ENCODE assay signal across 11 cellular contexts in genomic region chr1:8217809-8218208, GRCh38.
DNase-seq lines count a peak whose midpoint lies in the region; ATAC-seq and TF ChIP-seq lines count a peak whose summit lies in the region.
"Had no signal": no experiment of that assay in that cellular context is flagged by ENCODE, and none has a peak within 500 bp of the region (broad histone marks: within the 10 kb centered on the region; RNA-seq: fewer than 3 reads in every experiment).

No MANE protein-coding gene starts in this region.

- peaks cover 0 to 19% of the 10 kb centered on the region in 2 donors for H3K4me1 ChIP-seq in right atrium auricular region
- H3K4me1 ChIP-seq in endocrine pancreas (ENCODE audit: control insufficient read depth, insufficient read depth, low read length): no peaks in the 10 kb centered on the region
- peaks cover 8% of the 10 kb centered on the region for H3K4me1 ChIP-seq in neural progenitor cell
- H3K4me1 ChIP-seq in uterus: no peaks in the 10 kb centered on the region
- H3K4me1 ChIP-seq in PC-3 (ENCODE audit: insufficient read depth, low read length): peaks cover 22% of the 10 kb centered on the region

- H3K4me1 Mint-ChIP-seq in neural progenitor cell: peaks cover 26% of the 10 kb centered on the region

- peak overlapping the region; percentile 36 to 57 for H3K4me3 ChIP-seq in right atrium auricular region
- H3K4me3 ChIP-seq in endocrine pancreas (ENCODE audit: control insufficient read depth, insufficient read depth, low read length): no peak overlapping the region
- H3K4me3 ChIP-seq in neural progenitor cell: peak overlapping the region; percentile 8
- peak overlapping the region; percentile 13 to 40 for H3K4me3 ChIP-seq in uterus
- no peak overlapping the region for H3K4me3 ChIP-seq in PC-3 (ENCODE audit: low read length)

- no peaks in the 10 kb centered on the region for H3K36me3 Mint-ChIP-seq in neural progenitor cell

- H3K79me2 ChIP-seq in neural progenitor cell (ENCODE audit: low read depth): no peaks in the 10 kb centered on the region
- H3K79me2 ChIP-seq in PC-3 (ENCODE audit: low read length): no peaks in the 10 kb centered on the region

- TF ChIP-seq POLR2A in uterus (IDR thresholded peaks at IDR 0.05): no peak

- intact Hi-C loops in cardiac septum (cut with DNase I): no loop called here
- intact Hi-C loops in uterus (cut with DNase I; ENCODE audit: low total_unique reads): no loop called here
- intact Hi-C loops in PC-3 (cut with micrococcal nuclease): no loop called here

- H3K27me3 ChIP-seq in right atrium auricular region (no peaks in the 10 kb centered on the region), endocrine pancreas (ENCODE audit: control insufficient read depth, insufficient read depth, low read length) (no peaks in the 10 kb centered on the region), neural progenitor cell (peaks cover 14% of the 10 kb centered on the region), uterus (no peaks in the 10 kb centered on the region), PC-3 (ENCODE audit: low read length) (no peaks in the 10 kb centered on the region)

- H3K27ac ChIP-seq in right atrium auricular region (peak overlapping the region in 1 of 2 donors; percentile 26), neural progenitor cell (no peak overlapping the region), uterus (peak overlapping the region; percentile 69 to 77), PC-3 (ENCODE audit: low read length) (no peak overlapping the region)

- no TSS peak for BruUV-seq in PC-3 (replicated peaks; lab: Mats Ljungman, UMichigan)

- POLR2A ChIA-PET in PC-3 (lab: Charles Lee; ENCODE audit: unreplicated experiment): interaction anchor here (0.6 kb wide), 1 partner anchor 133 kb away, joined by 3 read pairs; no protein-coding TSS in a partner anchor

- H3K4me2 ChIP-seq in neural progenitor cell: peak overlapping the region; percentile 73
- no peak overlapping the region for H3K4me2 ChIP-seq in PC-3 (ENCODE audit: low read length)

- H4K20me1 ChIP-seq in neural progenitor cell (ENCODE audit: low read depth) (no peaks in the 10 kb centered on the region), PC-3 (ENCODE audit: low read length) (no peaks in the 10 kb centered on the region)

- H3K27me3 Mint-ChIP-seq in neural progenitor cell (ENCODE audit: insufficient read depth, low read depth): peaks cover 10% of the 10 kb centered on the region

- DNase-seq in right atrium auricular region (ENCODE audit: low spot score) (no peak), cardiac septum (ENCODE audit: low spot score) (no peak), neural progenitor cell (ENCODE audit: low spot score) (no peak), uterus (no peak), AG08395 (ENCODE audit: low spot score) (no peak), NCI-H748 treated with DMSO at 0.1 percent for 48 hours (lab: John Stamatoyannopoulos, UW) (no peak), PC-3 (no peak)
- DNase-seq: Caco-2; NCI-H1417; stimulated activated CD4-positive, alpha-beta T cell treated with anti-CD3 and anti-CD28 coated beads, Interleukin-2, amount 100 ng/mL, for 48 hours had no signal

- H3F3A ChIP-seq in neural progenitor cell (ENCODE audit: low read depth) (peaks cover 6% of the 10 kb centered on the region), PC-3 (ENCODE audit: low read length, unreplicated experiment) (no peaks in the 10 kb centered on the region)

- H3K9me3 Mint-ChIP-seq in neural progenitor cell: no peaks in the 10 kb centered on the region

- CTCF ChIA-PET in PC-3 (lab: Charles Lee): no interaction called here

- peak overlapping the region; percentile 69 for H3K4me3 Mint-ChIP-seq in neural progenitor cell

- TF ChIP-seq CTCF in right atrium auricular region (IDR thresholded peaks at IDR 0.05): no peak
- TF ChIP-seq CTCF in neural progenitor cell (IDR thresholded peaks at IDR 0.05): no peak
- TF ChIP-seq CTCF in uterus (IDR thresholded peaks at IDR 0.05): no peak
- no peak for TF ChIP-seq CTCF in PC-3 (conservative IDR thresholded peaks at IDR 0.05; ENCODE audit: low read depth, low read length)

- H3K27ac Mint-ChIP-seq in neural progenitor cell: no peak overlapping the region

- H3K36me3 ChIP-seq in right atrium auricular region (no peaks in the 10 kb centered on the region), endocrine pancreas (ENCODE audit: control insufficient read depth, insufficient read depth, low read length) (no peaks in the 10 kb centered on the region), neural progenitor cell (no peaks in the 10 kb centered on the region), uterus (no peaks in the 10 kb centered on the region), PC-3 (ENCODE audit: low read depth, low read length) (no peaks in the 10 kb centered on the region)

- H3K9me3 ChIP-seq in right atrium auricular region (no peaks in the 10 kb centered on the region), endocrine pancreas (ENCODE audit: control insufficient read depth, low read length) (no peaks in the 10 kb centered on the region), neural progenitor cell (ENCODE audit: low read depth) (no peaks in the 10 kb centered on the region), uterus (no peaks in the 10 kb centered on the region), PC-3 (ENCODE audit: low read length) (no peaks in the 10 kb centered on the region)
- H3K9me3 ChIP-seq: Caco-2 had no signal

- peak overlapping the region; percentile 77 for H3K9ac ChIP-seq in endocrine pancreas (ENCODE audit: control insufficient read depth, insufficient read depth, low read length)
- no peak overlapping the region for H3K9ac ChIP-seq in neural progenitor cell
- H3K9ac ChIP-seq in PC-3 (ENCODE audit: low read length): no peak overlapping the region

- ATAC-seq in PC-3: no peak

- H2AFZ ChIP-seq in neural progenitor cell (replicated peaks) (peak overlapping the region; percentile 96), PC-3 (ENCODE audit: low read length) (no peak overlapping the region)

- H3K9me2 ChIP-seq in PC-3 (replicated peaks; ENCODE audit: low read length): no peaks in the 10 kb centered on the region

Comparison
In these comparisons a context has a peak if more than half of its experiments do, and no peak if none do; other contexts are left out.
1. H3K27ac ChIP-seq: peak in uterus (2 of 2); none in neural progenitor cell (single experiment) and PC-3 (single experiment).
2. H3K4me3 ChIP-seq: peak in right atrium auricular region (2 of 2), neural progenitor cell (single experiment) and uterus (2 of 2); none in endocrine pancreas (single experiment) and PC-3 (single experiment).